Comparison of ENCODE assay signal across 11 cellular contexts in the genomic region with DNA sequence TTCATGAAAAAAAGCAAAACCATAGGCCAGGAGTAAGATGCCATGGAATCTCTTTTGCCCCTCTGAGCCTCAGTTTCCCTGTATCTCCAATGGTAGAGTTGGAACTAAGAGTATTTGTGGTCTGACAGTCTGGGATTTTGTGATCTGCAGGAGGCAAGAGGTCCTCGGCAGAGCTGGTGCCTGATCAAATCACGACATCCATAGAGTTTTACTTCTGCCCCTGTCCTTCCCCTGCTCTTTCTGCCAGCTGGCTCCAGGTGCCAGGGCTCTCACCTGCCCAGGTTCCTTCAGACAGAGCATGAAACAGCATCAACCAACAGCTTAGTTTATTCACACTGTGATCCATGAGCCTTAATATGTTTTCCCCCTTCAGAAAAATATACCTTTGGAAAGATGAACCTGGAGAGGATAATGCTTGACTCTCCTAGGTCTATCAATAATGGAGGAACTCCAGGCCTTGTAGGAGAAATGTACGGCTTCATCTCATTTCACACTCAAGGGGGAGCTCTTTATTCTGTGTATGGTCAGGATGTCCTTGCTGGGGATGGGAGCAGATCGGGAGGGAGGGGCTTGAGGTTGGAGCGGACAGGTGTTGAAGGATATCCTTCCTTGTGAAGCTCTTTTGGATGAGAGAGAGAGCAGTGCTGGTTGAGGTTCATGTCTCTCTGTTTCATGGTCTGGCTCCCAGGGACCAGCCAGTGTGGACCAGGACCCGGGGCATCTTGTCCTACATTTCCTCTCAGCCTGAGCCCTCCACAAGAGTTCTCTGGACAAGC.
A peak's percentile ranks its signal among the peaks of the same experiment; 100 is the strongest.
DNase-seq lines count a peak whose midpoint lies in the region; ATAC-seq and TF ChIP-seq lines count a peak whose summit lies in the region.
"Had no signal": no experiment of that assay in that cellular context is flagged by ENCODE, and none has a peak within 500 bp of the region (broad histone marks: within the 10 kb centered on the region; RNA-seq: fewer than 3 reads in every experiment).

No MANE protein-coding gene starts in this region.

- no peaks in the 10 kb centered on the region for H3K9me3 ChIP-seq in MM.1S (replicated peaks; ENCODE audit: insufficient read depth, low read length)
- H3K9me3 ChIP-seq in osteoblast (ENCODE audit: low read depth, low read length) = no peaks in the 10 kb centered on the region

- no peak for ATAC-seq in activated T-helper 17 cell treated with anti-CD3 and anti-CD28 coated beads, Interleukin-2, amount 50 U/mL, for 72 hours (replicated peaks)

- H3K4me1 Mint-ChIP-seq in activated naive CD4-positive, alpha-beta T cell treated with anti-CD3 and anti-CD28 coated beads, Interleukin-2, amount 50 U/mL, for 24 hours = peaks cover 71% of the 10 kb centered on the region
- H3K4me1 Mint-ChIP-seq in activated T-helper 17 cell treated with anti-CD3 and anti-CD28 coated beads, Interleukin-2, amount 50 U/mL, for 72 hours = peaks cover 42% of the 10 kb centered on the region

- H3K4me2 ChIP-seq in MM.1S (ENCODE audit: low read depth, low read length) (no peak overlapping the region), osteoblast (ENCODE audit: insufficient read depth, low read length) (no peak overlapping the region)

- H3K9me2 ChIP-seq in MM.1S (replicated peaks; ENCODE audit: insufficient read depth, low read length) = no peaks in the 10 kb centered on the region

- TF ChIP-seq CTCF in MM.1S (IDR thresholded peaks at IDR 0.05; ENCODE audit: low read length) = peak; percentile 18
- TF ChIP-seq CTCF in osteoblast (IDR thresholded peaks at IDR 0.05; ENCODE audit: extremely low read depth, low read depth, low read length) = peak; percentile 29

- H3K4me1 ChIP-seq in MM.1S (ENCODE audit: low read length) (peaks cover 55% of the 10 kb centered on the region), osteoblast (ENCODE audit: insufficient read depth, low read length) (peaks cover 30% of the 10 kb centered on the region)

- H3K79me2 ChIP-seq in MM.1S (ENCODE audit: low read length) (no peaks in the 10 kb centered on the region), osteoblast (ENCODE audit: insufficient read depth, low read length) (no peaks in the 10 kb centered on the region)

- no peak overlapping the region for H3K4me3 ChIP-seq in MM.1S (ENCODE audit: low read length)
- H3K4me3 ChIP-seq in osteoblast (ENCODE audit: insufficient read depth, low read length) = no peak overlapping the region

- H3K27me3 ChIP-seq in MM.1S (replicated peaks; ENCODE audit: insufficient read depth, low read length) = no peaks in the 10 kb centered on the region
- H3K27me3 ChIP-seq in osteoblast (ENCODE audit: insufficient read depth, low read length) = peaks cover 12% of the 10 kb centered on the region

- H3K9ac ChIP-seq in MM.1S (ENCODE audit: low read length) = no peak overlapping the region

- H3K4me3 Mint-ChIP-seq in activated naive CD4-positive, alpha-beta T cell treated with anti-CD3 and anti-CD28 coated beads, Interleukin-2, amount 50 U/mL, for 24 hours = peak overlapping the region; percentile 5
- H3K4me3 Mint-ChIP-seq in activated T-helper 17 cell treated with anti-CD3 and anti-CD28 coated beads, Interleukin-2, amount 50 U/mL, for 72 hours = peak overlapping the region; percentile 64

- H3K27ac Mint-ChIP-seq in activated naive CD4-positive, alpha-beta T cell treated with anti-CD3 and anti-CD28 coated beads, Interleukin-2, amount 50 U/mL, for 24 hours = peak overlapping the region; percentile 95
- peak overlapping the region; percentile 89 for H3K27ac Mint-ChIP-seq in activated T-helper 17 cell treated with anti-CD3 and anti-CD28 coated beads, Interleukin-2, amount 50 U/mL, for 72 hours

- no peak overlapping the region for H2AFZ ChIP-seq in MM.1S (ENCODE audit: low read length)
- H2AFZ ChIP-seq in osteoblast (ENCODE audit: low read length) = no peak overlapping the region

- no peak for DNase-seq in activated naive CD4-positive, alpha-beta T cell treated with anti-CD3 and anti-CD28 coated beads, Interleukin-2, amount 50 U/mL, for 16 hours
- DNase-seq in MM.1S = no peak
- DNase-seq in osteoblast (ENCODE audit: insufficient read length, low spot score, missing footprints) = no peak
- DNase-seq in NCI-H345 treated with DMSO at 0.1 percent for 48 hours (lab: John Stamatoyannopoulos, UW; ENCODE audit: unreplicated experiment) = no peak
- DNase-seq in nucleus accumbens (lab: John Stamatoyannopoulos, UW) = no peak
- DNase-seq in SKM-1 treated with dmso at 0.1 percent for 144 hours (lab: John Stamatoyannopoulos, UW; ENCODE audit: unreplicated experiment) = no peak
- DNase-seq: activated CD4-positive, alpha-beta T cell treated with anti-CD3 and anti-CD28 coated beads for 4 hours; central memory CD4-positive, alpha-beta T cell; NCI-H1105 had no signal

- H3K36me3 ChIP-seq in MM.1S (replicated peaks; ENCODE audit: insufficient read depth, low read length) (no peaks in the 10 kb centered on the region), osteoblast (ENCODE audit: insufficient read depth, low read length) (no peaks in the 10 kb centered on the region)

- H3K27me3 Mint-ChIP-seq in activated naive CD4-positive, alpha-beta T cell treated with anti-CD3 and anti-CD28 coated beads, Interleukin-2, amount 50 U/mL, for 24 hours = no peaks in the 10 kb centered on the region
- H3K27me3 Mint-ChIP-seq in activated T-helper 17 cell treated with anti-CD3 and anti-CD28 coated beads, Interleukin-2, amount 50 U/mL, for 72 hours = no peaks in the 10 kb centered on the region

- H4K20me1 ChIP-seq in MM.1S (ENCODE audit: insufficient read depth, low read length) = no peaks in the 10 kb centered on the region
- no peaks in the 10 kb centered on the region for H4K20me1 ChIP-seq in osteoblast (ENCODE audit: insufficient read depth, low read length)

- H3K27ac ChIP-seq in MM.1S (ENCODE audit: low read length) (no peak overlapping the region), osteoblast (ENCODE audit: low read depth, low read length) (no peak overlapping the region)

- H3K9me3 Mint-ChIP-seq in activated naive CD4-positive, alpha-beta T cell treated with anti-CD3 and anti-CD28 coated beads, Interleukin-2, amount 50 U/mL, for 24 hours = peaks cover under 1% of the 10 kb centered on the region
- peaks cover 5% of the 10 kb centered on the region for H3K9me3 Mint-ChIP-seq in activated T-helper 17 cell treated with anti-CD3 and anti-CD28 coated beads, Interleukin-2, amount 50 U/mL, for 72 hours

- H3K36me3 Mint-ChIP-seq in activated naive CD4-positive, alpha-beta T cell treated with anti-CD3 and anti-CD28 coated beads, Interleukin-2, amount 50 U/mL, for 24 hours = no peaks in the 10 kb centered on the region
- peaks cover 21% of the 10 kb centered on the region for H3K36me3 Mint-ChIP-seq in activated T-helper 17 cell treated with anti-CD3 and anti-CD28 coated beads, Interleukin-2, amount 50 U/mL, for 72 hours (ENCODE audit: low read depth)

- H3F3A ChIP-seq in MM.1S (ENCODE audit: insufficient read depth, low read length) = peaks cover 33% of the 10 kb centered on the region
